ENCODE assay signal across 11 cellular contexts in genomic region chr11:16280256-16280682, GRCh38.
DNase-seq lines count a peak whose midpoint lies in the region; ATAC-seq and TF ChIP-seq lines count a peak whose summit lies in the region.
"Had no signal": no experiment of that assay in that cellular context is flagged by ENCODE, and none has a peak within 500 bp of the region (broad histone marks: within the 10 kb centered on the region; RNA-seq: fewer than 3 reads in every experiment).

No MANE protein-coding gene starts in this region.

- H3K36me3 ChIP-seq in right atrium auricular region, result no peaks in the 10 kb centered on the region
- H3K36me3 ChIP-seq: thyroid gland had no signal

- H3K9me3 ChIP-seq in right atrium auricular region, result no peaks in the 10 kb centered on the region
- H3K9me3 ChIP-seq: thyroid gland had no signal

- TF ChIP-seq CTCF in right atrium auricular region (IDR thresholded peaks at IDR 0.05) (no peak), epithelial cell of esophagus (IDR thresholded peaks at IDR 0.05; ENCODE audit: insufficient read depth, low read depth, low read length, missing control alignments) (no peak), type B pancreatic cell (conservative IDR thresholded peaks at IDR 0.05) (no peak)

- intact Hi-C loops in Right ventricle myocardium inferior (cut with DNase I), result no loop called here

- no peak overlapping the region for H3K4me3 Mint-ChIP-seq in type B pancreatic cell

- no peak overlapping the region for H3K27ac ChIP-seq in right atrium auricular region
- H3K27ac ChIP-seq: C4-2B, thyroid gland had no signal

- DNase-seq in Right ventricle myocardium inferior (ENCODE audit: missing footprints) (peak; percentile 58), right atrium auricular region (ENCODE audit: low spot score) (no peak), NCI-H446 (lab: John Stamatoyannopoulos, UW) (peak; percentile 57 to 83), epithelial cell of esophagus (ENCODE audit: low read depth) (peak; percentile 95), type B pancreatic cell (ENCODE audit: extremely low spot score, unreplicated experiment) (no peak), H4 (ENCODE audit: low spot score) (no peak)
- DNase-seq: kidney glomerular epithelial cell had no signal

- H3K27me3 ChIP-seq in right atrium auricular region, result no peaks in the 10 kb centered on the region
- H3K27me3 ChIP-seq: thyroid gland had no signal

- ATAC-seq in Right ventricle myocardium inferior, result no peak
- ATAC-seq in GM19467 (IDR thresholded peaks at IDR 0.05; ENCODE audit: unreplicated experiment), result no peak
- ATAC-seq in HG03354 (IDR thresholded peaks at IDR 0.05; ENCODE audit: poor library complexity, severe bottlenecking, unreplicated experiment), result no peak

- peak overlapping the region; percentile 36 for H3K27ac Mint-ChIP-seq in type B pancreatic cell

- peaks cover 3% of the 10 kb centered on the region for H3K36me3 Mint-ChIP-seq in type B pancreatic cell

- no peak overlapping the region for H3K4me3 ChIP-seq in right atrium auricular region
- H3K4me3 ChIP-seq in epithelial cell of esophagus (ENCODE audit: low read length), result no peak overlapping the region
- H3K4me3 ChIP-seq: thyroid gland had no signal

- peaks cover 7% of the 10 kb centered on the region for H3K27me3 Mint-ChIP-seq in type B pancreatic cell

- H3K9me3 Mint-ChIP-seq in type B pancreatic cell, result no peaks in the 10 kb centered on the region

- H3K4me1 Mint-ChIP-seq in type B pancreatic cell (ENCODE audit: unreplicated experiment), result no peaks in the 10 kb centered on the region

- H3K4me1 ChIP-seq in right atrium auricular region, result no peaks in the 10 kb centered on the region
- H3K4me1 ChIP-seq: thyroid gland had no signal

Comparison
In these comparisons a context has a peak if more than half of its experiments do, and no peak if none do; other contexts are left out.
1. DNase-seq: peak in Right ventricle myocardium inferior (single experiment), NCI-H446 (2 of 2) and epithelial cell of esophagus (single experiment); none in right atrium auricular region (single experiment), type B pancreatic cell (single experiment) and H4 (single experiment).